8 cellular contexts compared by ENCODE assay signal in the genomic region with DNA sequence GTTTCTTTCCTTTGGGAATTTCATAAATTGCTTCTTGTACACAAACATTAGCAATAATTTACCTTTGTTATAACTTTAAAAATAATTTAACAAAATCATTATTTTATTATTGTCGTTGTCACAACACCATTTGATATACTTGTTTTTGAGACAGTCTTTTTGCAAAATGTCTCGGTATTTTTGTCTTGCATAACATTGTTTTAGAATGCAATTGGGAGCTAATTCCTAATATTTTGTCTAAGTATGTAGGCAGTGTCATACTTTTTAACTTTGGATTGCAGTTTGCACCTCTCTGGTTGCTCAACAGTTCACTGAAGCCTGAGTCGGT. TPM values are rescaled to one million over a fixed set of nuclear protein-coding genes. Genes with fewer than 3 reads are reported as not detected.
DNase-seq lines count a peak whose midpoint lies in the region; ATAC-seq lines count a peak whose summit lies in the region.

No MANE protein-coding gene starts in this region.

- peak overlapping the region; percentile 68 for H3K4me3 ChIP-seq in HUES48 (ENCODE audit: low read depth, low read length)

- H3K9me3 ChIP-seq in HUES48 (ENCODE audit: control insufficient read depth, insufficient read depth, low read length) = no peaks in the 10 kb centered on the region

- no peak for DNase-seq in immature natural killer cell
- DNase-seq in stimulated activated effector memory CD8-positive, alpha-beta T cell treated with anti-CD3 and anti-CD28 coated beads, Interleukin-12 subunit alpha, Interleukin-12 subunit beta, amount 100 ng/mL, for 72 hours (ENCODE audit: low spot score in 2 of 2) = no peak
- DNase-seq in NCI-H2196 treated with DMSO at 0.1 percent for 48 hours (lab: John Stamatoyannopoulos, UW; ENCODE audit: unreplicated experiment) = no peak
- no peak for DNase-seq in HuH-7 (ENCODE audit: low spot score)
- DNase-seq in NCI-H774 (lab: John Stamatoyannopoulos, UW) = no peak

- ATAC-seq in stimulated activated effector memory CD8-positive, alpha-beta T cell treated with anti-CD3 and anti-CD28 coated beads, Interleukin-12 subunit alpha, Interleukin-12 subunit beta, amount 100 ng/mL, for 72 hours = no peak
- ATAC-seq in HG03342 (IDR thresholded peaks at IDR 0.05; ENCODE audit: unreplicated experiment) = no peak

- H3K27ac Mint-ChIP-seq in activated naive CD8-positive, alpha-beta T cell = no peak overlapping the region
- no peak overlapping the region for H3K27ac Mint-ChIP-seq in immature natural killer cell
- no peak overlapping the region for H3K27ac Mint-ChIP-seq in stimulated activated effector memory CD8-positive, alpha-beta T cell treated with anti-CD3 and anti-CD28 coated beads, Interleukin-12 subunit alpha, Interleukin-12 subunit beta, amount 100 ng/mL, for 72 hours

- no peaks in the 10 kb centered on the region for H3K4me1 ChIP-seq in HUES48 (ENCODE audit: control insufficient read depth, insufficient read depth, low read length)

- H3K9ac ChIP-seq in HUES48 (ENCODE audit: low read depth, low read length) = no peak overlapping the region

- H3K9me3 Mint-ChIP-seq in activated naive CD8-positive, alpha-beta T cell (ENCODE audit: low read depth) = no peaks in the 10 kb centered on the region
- no peaks in the 10 kb centered on the region for H3K9me3 Mint-ChIP-seq in immature natural killer cell
- H3K9me3 Mint-ChIP-seq in stimulated activated effector memory CD8-positive, alpha-beta T cell treated with anti-CD3 and anti-CD28 coated beads, Interleukin-12 subunit alpha, Interleukin-12 subunit beta, amount 100 ng/mL, for 72 hours = no peaks in the 10 kb centered on the region

- no peak overlapping the region for H3K27ac ChIP-seq in HUES48 (ENCODE audit: low read depth, low read length)

- peak overlapping the region; percentile 91 for H3K4me3 Mint-ChIP-seq in activated naive CD8-positive, alpha-beta T cell
- peak overlapping the region; percentile 73 to 86 (median 81) for H3K4me3 Mint-ChIP-seq in immature natural killer cell
- peak overlapping the region; percentile 60 for H3K4me3 Mint-ChIP-seq in stimulated activated effector memory CD8-positive, alpha-beta T cell treated with anti-CD3 and anti-CD28 coated beads, Interleukin-12 subunit alpha, Interleukin-12 subunit beta, amount 100 ng/mL, for 72 hours

- peaks cover 12% of the 10 kb centered on the region for H3K27me3 ChIP-seq in HUES48 (ENCODE audit: control insufficient read depth, insufficient read depth, low read length)

- no peaks in the 10 kb centered on the region for H3K36me3 ChIP-seq in HUES48 (ENCODE audit: control insufficient read depth, insufficient read depth, low read length)

- H3K36me3 Mint-ChIP-seq in activated naive CD8-positive, alpha-beta T cell = no peaks in the 10 kb centered on the region
- no peaks in the 10 kb centered on the region for H3K36me3 Mint-ChIP-seq in immature natural killer cell
- H3K36me3 Mint-ChIP-seq in stimulated activated effector memory CD8-positive, alpha-beta T cell treated with anti-CD3 and anti-CD28 coated beads, Interleukin-12 subunit alpha, Interleukin-12 subunit beta, amount 100 ng/mL, for 72 hours = no peaks in the 10 kb centered on the region

- H3K27me3 Mint-ChIP-seq in activated naive CD8-positive, alpha-beta T cell = peaks cover 4% of the 10 kb centered on the region
- H3K27me3 Mint-ChIP-seq in immature natural killer cell (ENCODE audit: low read depth in 3 of 3) = peaks cover 0 to 17% (median 4%) of the 10 kb centered on the region in 3 donors

- peaks cover 10% of the 10 kb centered on the region for H3K4me1 Mint-ChIP-seq in activated naive CD8-positive, alpha-beta T cell (ENCODE audit: low read depth)
- peaks cover 13 to 14% of the 10 kb centered on the region in 2 donors for H3K4me1 Mint-ChIP-seq in immature natural killer cell
- peaks cover 10% of the 10 kb centered on the region for H3K4me1 Mint-ChIP-seq in stimulated activated effector memory CD8-positive, alpha-beta T cell treated with anti-CD3 and anti-CD28 coated beads, Interleukin-12 subunit alpha, Interleukin-12 subunit beta, amount 100 ng/mL, for 72 hours

RNA-seq across cellular contexts. Expression of gene CFAP299, which starts 0.3 kb away (rescaled TPM):
- under 1 TPM in 1 of 3 donors, not detected in 2; 0.72 TPM for polyA plus RNA-seq in immature natural killer cell
